8 cellular contexts compared by ENCODE assay signal in the genomic region with DNA sequence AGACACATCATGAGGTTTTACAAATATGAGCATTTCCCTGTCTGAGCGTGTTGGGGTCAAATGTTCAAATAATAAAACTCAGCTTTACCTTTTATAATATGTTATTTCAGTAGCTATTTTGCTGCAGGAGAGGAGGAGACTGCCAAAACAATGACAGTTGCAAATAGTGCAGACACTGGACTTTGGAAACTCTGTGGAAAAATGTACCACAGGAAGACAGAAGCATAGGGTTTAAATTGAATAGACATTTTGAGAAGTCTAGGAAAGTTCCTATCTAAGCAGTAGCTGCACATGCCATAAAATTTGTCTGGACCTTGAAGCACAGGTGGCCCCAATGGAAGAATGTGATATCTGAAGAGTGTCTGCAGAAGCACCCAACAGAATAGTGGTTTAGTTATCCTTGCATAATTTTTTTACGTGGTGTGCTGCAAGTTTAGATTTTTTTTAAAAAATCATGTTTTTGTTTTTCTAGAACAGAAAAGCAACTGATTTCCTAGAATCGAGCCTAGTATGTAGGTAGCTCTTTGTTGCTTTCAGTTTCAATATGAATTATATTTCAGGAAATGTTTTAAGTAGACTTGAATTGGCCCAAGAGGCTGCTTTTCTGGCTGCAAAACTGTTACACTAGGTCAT. TPM values are rescaled to one million over a fixed set of nuclear protein-coding genes. Genes with fewer than 3 reads are reported as not detected.
DNase-seq lines count a peak whose midpoint lies in the region; ATAC-seq and TF ChIP-seq lines count a peak whose summit lies in the region.

No MANE protein-coding gene starts in this region.

- CTCF ChIA-PET in activated naive CD4-positive, alpha-beta T cell treated with anti-CD3 and anti-CD28 coated beads for 36 hours (lab: Charles Lee) = interaction anchor here (1.0 to 2.7 kb wide), 6 partner anchors 10 to 72 kb away, joined by 3 to 9 read pairs (median 6); no protein-coding TSS in a partner anchor

- no peaks in the 10 kb centered on the region for H3K36me3 ChIP-seq in thymus (ENCODE audit: control insufficient read depth, insufficient read depth)
- no peaks in the 10 kb centered on the region for H3K36me3 ChIP-seq in gastroesophageal sphincter

- H3K27me3 Mint-ChIP-seq in activated naive CD4-positive, alpha-beta T cell treated with anti-CD3 and anti-CD28 coated beads for 36 hours (ENCODE audit: low read depth) = no peaks in the 10 kb centered on the region
- H3K27me3 Mint-ChIP-seq in activated naive CD8-positive, alpha-beta T cell = no peaks in the 10 kb centered on the region

- H3K27ac Mint-ChIP-seq in activated naive CD4-positive, alpha-beta T cell treated with anti-CD3 and anti-CD28 coated beads for 36 hours = peak overlapping the region; percentile 52
- peak overlapping the region; percentile 98 for H3K27ac Mint-ChIP-seq in activated naive CD8-positive, alpha-beta T cell

- peaks cover 5% of the 10 kb centered on the region for H3K9me3 Mint-ChIP-seq in activated naive CD4-positive, alpha-beta T cell treated with anti-CD3 and anti-CD28 coated beads for 36 hours
- peaks cover 9% of the 10 kb centered on the region for H3K9me3 Mint-ChIP-seq in activated naive CD8-positive, alpha-beta T cell (ENCODE audit: low read depth)

- ATAC-seq in HG03060 (IDR thresholded peaks at IDR 0.05; ENCODE audit: low read depth, unreplicated experiment) (peak; percentile 82), gastroesophageal sphincter (no peak)

- H3K4me1 ChIP-seq in thymus (ENCODE audit: control insufficient read depth, insufficient read depth, low read length) = no peaks in the 10 kb centered on the region
- H3K4me1 ChIP-seq in gastroesophageal sphincter = peaks cover 0 to 15% (median 7%) of the 10 kb centered on the region in 3 donors

- no peak for TF ChIP-seq CTCF in gastroesophageal sphincter (IDR thresholded peaks at IDR 0.05)
- no peak for TF ChIP-seq CTCF in GM13977 (IDR thresholded peaks at IDR 0.05; ENCODE audit: extremely low read depth, insufficient read depth, missing control alignments)

- in situ Hi-C loops in GM13977 (cut with MboI; ENCODE audit: low pct_unique_long_range_greater_than_20kb, low sequenced_read_pairs, unreplicated experiment) = no loop called here

- 30% methylated on average over 3 of the region's 3 CpGs for WGBS in thymus
- 30 to 49% methylated on average over 3 of the region's 3 CpGs for WGBS in gastroesophageal sphincter (ENCODE audit: low coverage in 1 of 2), 2 donors

- H3K27me3 ChIP-seq in thymus (ENCODE audit: control insufficient read depth, insufficient read depth) (no peaks in the 10 kb centered on the region), gastroesophageal sphincter (no peaks in the 10 kb centered on the region)

- H3K4me3 ChIP-seq in thymus (ENCODE audit: low read length) = no peak overlapping the region
- H3K4me3 ChIP-seq in gastroesophageal sphincter = peak overlapping the region in 1 of 2 donors; percentile 18

- H3K4me3 Mint-ChIP-seq in activated naive CD4-positive, alpha-beta T cell treated with anti-CD3 and anti-CD28 coated beads for 36 hours = no peak overlapping the region
- H3K4me3 Mint-ChIP-seq in activated naive CD8-positive, alpha-beta T cell = peak overlapping the region; percentile 55

- H3K4me1 Mint-ChIP-seq in activated naive CD4-positive, alpha-beta T cell treated with anti-CD3 and anti-CD28 coated beads for 36 hours (ENCODE audit: low read depth) = peaks cover 69% of the 10 kb centered on the region
- H3K4me1 Mint-ChIP-seq in activated naive CD8-positive, alpha-beta T cell (ENCODE audit: low read depth) = peaks cover 74% of the 10 kb centered on the region

- intact Hi-C loops in activated naive CD4-positive, alpha-beta T cell treated with anti-CD3 and anti-CD28 coated beads for 36 hours (cut with micrococcal nuclease) = loop anchor here (1.0 kb wide), 3 partner anchors 7 to 24 kb away; no protein-coding TSS in a partner anchor

- no peaks in the 10 kb centered on the region for H3K9me3 ChIP-seq in thymus (ENCODE audit: control insufficient read depth)
- H3K9me3 ChIP-seq in gastroesophageal sphincter = no peaks in the 10 kb centered on the region

- no peak for TF ChIP-seq EP300 in gastroesophageal sphincter (IDR thresholded peaks at IDR 0.05)

- H3K36me3 Mint-ChIP-seq in activated naive CD4-positive, alpha-beta T cell treated with anti-CD3 and anti-CD28 coated beads for 36 hours (ENCODE audit: low read depth) = peaks cover 11% of the 10 kb centered on the region
- peaks cover 24% of the 10 kb centered on the region for H3K36me3 Mint-ChIP-seq in activated naive CD8-positive, alpha-beta T cell

- DNase-seq in activated naive CD4-positive, alpha-beta T cell treated with anti-CD3 and anti-CD28 coated beads for 36 hours = no peak
- DNase-seq in activated naive CD4-positive, alpha-beta T cell (lab: John Stamatoyannopoulos, UW) = no peak
- DNase-seq in GM13977 (ENCODE audit: low spot score) = no peak
- DNase-seq in NCI-H128 (lab: John Stamatoyannopoulos, UW; ENCODE audit: unreplicated experiment) = no peak

- no peak for TF ChIP-seq POLR2A in gastroesophageal sphincter (IDR thresholded peaks at IDR 0.05)

- H3K27ac ChIP-seq in thymus (ENCODE audit: low read depth) (peak overlapping the region; percentile 53), gastroesophageal sphincter (peak overlapping the region in 1 of 4 donors; percentile 10)

RNA-seq across cellular contexts. Expression of a gene that starts 14.0 kb away (rescaled TPM):
- 10 to 100 TPM; 84.3 to 85.5 TPM for total RNA-seq in activated naive CD4-positive, alpha-beta T cell treated with anti-CD3 and anti-CD28 coated beads for 36 hours
- polyA plus RNA-seq in thymus = 14.7 TPM
- 1 to 10 TPM in 2 of 4 donors, under 1 TPM in 2; 0.27 to 3.0 (median 1.8) TPM for total RNA-seq in gastroesophageal sphincter

Comparison
In these comparisons a context has a peak if more than half of its experiments do, and no peak if none do; other contexts are left out.
1. RNA of a gene that starts 14.0 kb away (total RNA-seq): 84.3 to 85.5 TPM in activated naive CD4-positive, alpha-beta T cell treated with anti-CD3 and anti-CD28 coated beads for 36 hours; 0.27 to 3.0 TPM in gastroesophageal sphincter; every median in the first group is over 10 times any median in the second.